ENCODE assay signal across 1 cellular context in the genomic region with DNA sequence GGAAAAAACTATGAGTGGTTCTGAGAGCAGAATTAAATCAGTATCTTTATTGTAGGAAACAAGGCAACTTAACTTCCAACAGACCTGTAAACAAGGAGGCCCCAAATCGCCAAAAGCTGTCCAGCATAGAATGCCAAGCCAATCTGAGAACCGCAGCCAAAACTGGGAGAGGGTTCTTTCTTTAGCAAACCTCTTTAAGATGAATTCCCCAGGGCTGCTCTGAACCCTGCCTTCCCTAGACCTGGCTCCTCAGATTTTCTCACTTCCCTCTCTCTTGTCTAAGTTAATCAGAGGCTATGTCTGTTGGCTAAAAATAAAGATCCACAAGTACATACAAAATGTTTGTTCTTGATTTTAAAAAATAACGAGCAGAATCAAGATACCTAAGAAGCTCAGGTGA.
TF ChIP-seq lines count a peak whose summit lies in the region.

No MANE protein-coding gene starts in this region.

TF ChIP-seq in SK-N-SH treated with all-trans-retinoic acid at 6 μM for 48 hours, 23 proteins besides CTCF, POLR2A, EP300 and RAD21 (continued from another document):
- TF ChIP-seq, protein P1, sequence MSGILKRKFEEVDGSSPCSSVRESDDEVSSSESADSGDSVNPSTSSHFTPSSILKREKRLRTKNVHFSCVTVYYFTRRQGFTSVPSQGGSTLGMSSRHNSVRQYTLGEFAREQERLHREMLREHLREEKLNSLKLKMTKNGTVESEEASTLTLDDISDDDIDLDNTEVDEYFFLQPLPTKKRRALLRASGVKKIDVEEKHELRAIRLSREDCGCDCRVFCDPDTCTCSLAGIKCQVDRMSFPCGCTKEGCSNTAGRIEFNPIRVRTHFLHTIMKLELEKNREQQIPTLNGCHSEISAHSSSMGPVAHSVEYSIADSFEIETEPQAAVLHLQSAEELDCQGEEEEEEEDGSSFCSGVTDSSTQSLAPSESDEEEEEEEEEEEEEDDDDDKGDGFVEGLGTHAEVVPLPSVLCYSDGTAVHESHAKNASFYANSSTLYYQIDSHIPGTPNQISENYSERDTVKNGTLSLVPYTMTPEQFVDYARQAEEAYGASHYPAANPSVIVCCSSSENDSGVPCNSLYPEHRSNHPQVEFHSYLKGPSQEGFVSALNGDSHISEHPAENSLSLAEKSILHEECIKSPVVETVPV (CRISPR knock-in tag; IDR thresholded peaks at IDR 0.05), result no peak
- TF ChIP-seq, protein P2, sequence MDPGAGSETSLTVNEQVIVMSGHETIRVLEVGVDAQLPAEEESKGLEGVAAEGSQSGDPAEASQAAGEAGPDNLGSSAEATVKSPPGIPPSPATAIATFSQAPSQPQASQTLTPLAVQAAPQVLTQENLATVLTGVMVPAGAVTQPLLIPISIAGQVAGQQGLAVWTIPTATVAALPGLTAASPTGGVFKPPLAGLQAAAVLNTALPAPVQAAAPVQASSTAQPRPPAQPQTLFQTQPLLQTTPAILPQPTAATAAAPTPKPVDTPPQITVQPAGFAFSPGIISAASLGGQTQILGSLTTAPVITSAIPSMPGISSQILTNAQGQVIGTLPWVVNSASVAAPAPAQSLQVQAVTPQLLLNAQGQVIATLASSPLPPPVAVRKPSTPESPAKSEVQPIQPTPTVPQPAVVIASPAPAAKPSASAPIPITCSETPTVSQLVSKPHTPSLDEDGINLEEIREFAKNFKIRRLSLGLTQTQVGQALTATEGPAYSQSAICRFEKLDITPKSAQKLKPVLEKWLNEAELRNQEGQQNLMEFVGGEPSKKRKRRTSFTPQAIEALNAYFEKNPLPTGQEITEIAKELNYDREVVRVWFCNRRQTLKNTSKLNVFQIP (CRISPR knock-in tag; IDR thresholded peaks at IDR 0.05; ENCODE audit: borderline replicate concordance, low read depth), result no peak
- no peak for TF ChIP-seq RARB (CRISPR knock-in tag; IDR thresholded peaks at IDR 0.05)
- no peak for TF ChIP-seq GLIS3 (CRISPR knock-in tag; IDR thresholded peaks at IDR 0.05)
- TF ChIP-seq TCF4 (CRISPR knock-in tag; IDR thresholded peaks at IDR 0.05; ENCODE audit: borderline replicate concordance), result no peak
- no peak for TF ChIP-seq CSDC2 (CRISPR knock-in tag; IDR thresholded peaks at IDR 0.05)
- no peak for TF ChIP-seq ISL1 (CRISPR knock-in tag; IDR thresholded peaks at IDR 0.05)
- no peak for TF ChIP-seq ZC3H10 (CRISPR knock-in tag; IDR thresholded peaks at IDR 0.05)
- TF ChIP-seq ZFP3 (CRISPR knock-in tag; IDR thresholded peaks at IDR 0.05), result no peak
- TF ChIP-seq TOX (CRISPR knock-in tag; IDR thresholded peaks at IDR 0.05; ENCODE audit: borderline replicate concordance), result no peak
